ENCODE assay signal across 8 cellular contexts in genomic region chr10:80454526-80455460, GRCh38. TPM values are rescaled to one million over a fixed set of nuclear protein-coding genes. Genes with fewer than 3 reads are reported as not detected.
DNase-seq lines count a peak whose midpoint lies in the region; ATAC-seq and TF ChIP-seq lines count a peak whose summit lies in the region.

No MANE protein-coding gene starts in this region.

- H3K36me3 Mint-ChIP-seq in MCF 10A (ENCODE audit: insufficient read depth, unreplicated experiment) = peaks cover 6% of the 10 kb centered on the region

- POLR2A ChIA-PET in MCF 10A (lab: Yijun Ruan, JAX) = interaction anchor here (0.6 to 12.8 kb wide), 4 partner anchors 15 to 123 kb away, joined by 3 to 225 read pairs (median 94); no protein-coding TSS in a partner anchor

- peak overlapping the region; percentile 32 for H3K27ac Mint-ChIP-seq in MCF 10A (ENCODE audit: low read depth, unreplicated experiment)
- peak overlapping the region; percentile 90 to 98 for H3K27ac Mint-ChIP-seq in stimulated activated naive CD8-positive, alpha-beta T cell treated with anti-CD3 and anti-CD28 coated beads, Interleukin-15, amount 100 ng/mL, for 72 hours

- CTCF ChIA-PET in MCF 10A (lab: Yijun Ruan, JAX) = interaction anchor here (33.7 kb wide), 1 partner anchor 51 kb away, joined by 923 read pairs; no protein-coding TSS in a partner anchor

- no peaks in the 10 kb centered on the region for H3K27me3 Mint-ChIP-seq in MCF 10A (ENCODE audit: insufficient read depth, unreplicated experiment)
- H3K27me3 Mint-ChIP-seq in stimulated activated naive CD8-positive, alpha-beta T cell treated with anti-CD3 and anti-CD28 coated beads, Interleukin-15, amount 100 ng/mL, for 72 hours = no peaks in the 10 kb centered on the region

- TF ChIP-seq CTCF in MCF 10A (IDR thresholded peaks at IDR 0.05; ENCODE audit: unreplicated experiment) = no peak

- H3K4me3 Mint-ChIP-seq in MCF 10A (ENCODE audit: unreplicated experiment) = peak overlapping the region; percentile 79
- peak overlapping the region; percentile 88 to 97 for H3K4me3 Mint-ChIP-seq in stimulated activated naive CD8-positive, alpha-beta T cell treated with anti-CD3 and anti-CD28 coated beads, Interleukin-15, amount 100 ng/mL, for 72 hours

- peaks cover 29% of the 10 kb centered on the region for H3K4me1 Mint-ChIP-seq in MCF 10A (ENCODE audit: insufficient read depth, unreplicated experiment)
- peaks cover 49% of the 10 kb centered on the region for H3K4me1 Mint-ChIP-seq in stimulated activated naive CD8-positive, alpha-beta T cell treated with anti-CD3 and anti-CD28 coated beads, Interleukin-15, amount 100 ng/mL, for 72 hours

- peak; percentile 24 for ATAC-seq in HG02678 (IDR thresholded peaks at IDR 0.05; ENCODE audit: unreplicated experiment)
- ATAC-seq in stimulated activated naive CD8-positive, alpha-beta T cell treated with anti-CD3 and anti-CD28 coated beads, Interleukin-15, amount 100 ng/mL, for 72 hours = peak; percentile 42

- no peaks in the 10 kb centered on the region for H3K9me3 Mint-ChIP-seq in MCF 10A (ENCODE audit: unreplicated experiment)
- H3K9me3 Mint-ChIP-seq in stimulated activated naive CD8-positive, alpha-beta T cell treated with anti-CD3 and anti-CD28 coated beads, Interleukin-15, amount 100 ng/mL, for 72 hours = no peaks in the 10 kb centered on the region

- DNase-seq in activated effector memory CD4-positive, alpha-beta T cell treated with anti-CD3 and anti-CD28 coated beads, Interleukin-2, amount 50 U/mL, for 16 hours = peak; percentile 76
- no peak for DNase-seq in activated effector memory CD4-positive, alpha-beta T cell treated with Interleukin-2 at 50 U/mL for 16 hours
- DNase-seq in NOMO-1 (lab: John Stamatoyannopoulos, UW; ENCODE audit: unreplicated experiment in 2 of 2) (peak; percentile 36 to 49), MCF 10A (ENCODE audit: unreplicated experiment) (no peak), kidney glomerular epithelial cell (lab: John Stamatoyannopoulos, UW) (peak; percentile 20), NCI-H1105 treated with DMSO at 0.1 percent for 48 hours (lab: John Stamatoyannopoulos, UW) (no peak)
- peak in 1 of 2 donors; percentile 34 for DNase-seq in stimulated activated naive CD8-positive, alpha-beta T cell treated with anti-CD3 and anti-CD28 coated beads, Interleukin-15, amount 100 ng/mL, for 72 hours

- BruUV-seq in MCF 10A (replicated peaks; lab: Mats Ljungman, UMichigan) = no TSS peak

- intact Hi-C loops in MCF 10A (cut with micrococcal nuclease) = loop anchor here (1.0 to 2.0 kb wide), 2 partner anchors 18 to 51 kb away; no protein-coding TSS in a partner anchor

RNA-seq across cellular contexts. Expression of gene TSPAN14, which starts 0.7 kb away (rescaled TPM):
- 46.9 and 53.7 TPM in 2 replicates for total RNA-seq in MCF 10A (2022)

RNA-seq across cellular contexts. Expression of gene PRXL2A, which starts 46.4 kb away (rescaled TPM):
- total RNA-seq in MCF 10A (2022) = 6.0 and 6.7 TPM in 2 replicates

Comparison
In these comparisons a context has a peak if more than half of its experiments do, and no peak if none do; other contexts are left out.
1. DNase-seq: peak in activated effector memory CD4-positive, alpha-beta T cell treated with anti-CD3 and anti-CD28 coated beads, Interleukin-2, amount 50 U/mL, for 16 hours (single experiment), NOMO-1 (2 of 2) and kidney glomerular epithelial cell (single experiment); none in activated effector memory CD4-positive, alpha-beta T cell treated with Interleukin-2 at 50 U/mL for 16 hours (single experiment), MCF 10A (single experiment) and NCI-H1105 treated with DMSO at 0.1 percent for 48 hours (single experiment).